ENCODE assay signal across 1 cellular context in the genomic region with DNA sequence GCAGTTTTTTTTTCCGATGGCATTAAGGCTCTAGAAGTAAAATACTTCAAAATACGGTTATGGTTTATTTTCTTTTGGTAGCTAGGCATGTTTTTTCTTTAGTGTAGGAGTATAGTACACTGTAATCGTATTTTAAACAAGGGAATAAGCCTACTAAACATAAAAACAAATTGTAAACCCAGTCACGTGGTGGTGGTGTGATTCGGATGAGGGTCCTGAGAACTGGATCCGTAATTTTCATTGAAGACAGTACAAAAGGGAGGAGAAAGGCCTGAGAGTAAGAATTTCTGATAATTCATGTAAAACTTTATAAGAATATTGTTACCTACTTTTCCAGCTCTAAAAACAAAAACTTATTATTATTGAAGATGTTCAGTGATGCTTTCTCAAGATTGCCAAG.
TF ChIP-seq lines count a peak whose summit lies in the region.

No MANE protein-coding gene starts in this region.

TF ChIP-seq in liver, 16 proteins besides CTCF, POLR2A, EP300 and RAD21 (continued from another document):
- TF ChIP-seq GABPA (IDR thresholded peaks at IDR 0.05 in 1 of 2, conservative IDR thresholded peaks at IDR 0.05 in 1 of 2): no peak
- TF ChIP-seq HNF4G (IDR thresholded peaks at IDR 0.05): no peak
- TF ChIP-seq SP1 (IDR thresholded peaks at IDR 0.05): no peak
TF ChIP-seq in liver: peak in this region for 0.
